20 cellular contexts compared by ENCODE assay signal in the genomic region with DNA sequence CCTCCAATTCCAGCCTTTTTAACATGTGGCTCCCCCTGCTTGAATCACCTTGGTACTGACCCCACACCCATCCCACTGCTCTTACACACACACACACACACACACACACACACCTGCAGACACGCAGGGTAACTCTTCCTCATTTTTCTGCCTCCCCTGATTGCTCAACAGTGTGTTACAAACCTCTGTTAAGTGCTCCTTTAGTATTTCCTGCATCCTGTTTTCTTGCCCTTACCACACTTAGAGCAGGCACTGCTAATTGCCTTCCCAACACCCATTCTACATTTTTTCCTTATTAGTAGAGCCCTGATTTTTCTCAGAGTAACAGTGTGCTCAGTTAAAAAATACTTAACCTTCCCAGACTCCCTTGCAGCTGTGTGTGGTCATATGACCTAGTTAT.
"Had no signal": no experiment of that assay in that cellular context is flagged by ENCODE, and none has a peak within 500 bp of the region (broad histone marks: within the 10 kb centered on the region; RNA-seq: fewer than 3 reads in every experiment).

No MANE protein-coding gene starts in this region.

- DNase-seq: activated CD4-positive, alpha-beta T cell treated with anti-CD3 and anti-CD28 coated beads, Interleukin-2, amount 10 ng/mL, durations not matched to agents 7 days and 5 days; activated CD4-positive, CD25-positive, alpha-beta regulatory T cell treated with anti-CD3 and anti-CD28 coated beads, Interleukin-2, amount 50 U/mL, for 72 hours; activated CD8-positive, alpha-beta memory T cell treated with anti-CD3 and anti-CD28 coated beads, Interleukin-2, amount 10 ng/mL, durations not matched to agents 7 days and 5 days; activated CD8-positive, alpha-beta T cell treated with anti-CD3 and anti-CD28 coated beads for 36 hours; activated gamma-delta T cell; activated naive CD4-positive, alpha-beta T cell treated with anti-CD3 and anti-CD28 coated beads, Interleukin-2, amount 50 U/mL, for 16 hours; activated T-cell treated with anti-CD3 and anti-CD28 coated beads for 4 hours; anterior cingulate cortex; body of pancreas; effector CD8-positive, alpha-beta T cell; foreskin melanocyte; left ventricle myocardium superior; stimulated activated CD4-positive, alpha-beta T cell treated with anti-CD3 and anti-CD28 coated beads, Interleukin-4, amount 100 ng/mL, for 24 hours; stimulated activated naive CD4-positive, alpha-beta T cell treated with Interleukin-2 at 50 U/mL for 16 hours; uterus had no signal

- H3K27me3 ChIP-seq: body of pancreas, right atrium auricular region had no signal

- H3K4me3 ChIP-seq: body of pancreas, prostate gland, right atrium auricular region, uterus had no signal

- H3K27ac ChIP-seq: body of pancreas, prostate gland, right atrium auricular region, uterus, VCaP had no signal

- H3K4me1 ChIP-seq: body of pancreas, prostate gland, right atrium auricular region, uterus had no signal

- H3K36me3 ChIP-seq: prostate gland, right atrium auricular region, uterus had no signal

- ATAC-seq: activated CD8-positive, alpha-beta memory T cell treated with anti-CD3 and anti-CD28 coated beads, Interleukin-2, amount 10 ng/mL, durations not matched to agents 7 days and 5 days; activated CD8-positive, alpha-beta T cell treated with anti-CD3 and anti-CD28 coated beads for 36 hours; body of pancreas; esophagus mucosa; left ventricle myocardium superior; natural killer cell treated with Interleukin-12 subunit alpha and Interleukin-12 subunit beta and Interleukin-15 and Interleukin-18, amount 100 ng/mL, for 72 hours had no signal

- H3K9me3 ChIP-seq: body of pancreas, prostate gland, right atrium auricular region, uterus had no signal
